Comparison of ENCODE assay signal across 10 cellular contexts in the genomic region with DNA sequence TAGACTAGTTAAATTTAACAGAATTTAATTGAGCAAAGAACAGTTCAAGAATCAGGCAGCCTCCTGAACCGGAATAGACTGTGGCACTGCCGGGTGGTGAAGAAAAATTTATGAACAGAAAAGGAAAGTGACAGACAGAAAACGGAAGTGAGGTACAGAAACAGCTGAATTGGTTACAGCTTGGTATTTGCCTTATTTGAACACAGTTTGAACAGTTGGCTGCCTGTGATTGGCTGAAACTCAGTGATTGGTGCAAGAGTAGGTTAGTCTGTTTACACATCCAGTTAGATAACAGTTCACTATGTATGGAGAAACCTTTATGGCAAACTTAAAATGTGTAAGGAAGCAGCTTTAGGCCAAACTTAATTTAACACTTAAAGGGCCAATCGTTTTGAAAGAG.
DNase-seq lines count a peak whose midpoint lies in the region; ATAC-seq and TF ChIP-seq lines count a peak whose summit lies in the region.
"Had no signal": no experiment of that assay in that cellular context is flagged by ENCODE, and none has a peak within 500 bp of the region (broad histone marks: within the 10 kb centered on the region; RNA-seq: fewer than 3 reads in every experiment).

No MANE protein-coding gene starts in this region.

- H3K4me1 Mint-ChIP-seq in osteocyte (ENCODE audit: unreplicated experiment), result no peaks in the 10 kb centered on the region

- DNase-seq in T-helper 22 cell (ENCODE audit: low read depth) (peak; percentile 3), myocyte (ENCODE audit: low read depth) (peak; percentile 47), SHP77 (lab: John Stamatoyannopoulos, UW) (no peak), esophagus squamous epithelium (lab: John Stamatoyannopoulos, UW) (no peak), osteocyte (ENCODE audit: extremely low spot score, unreplicated experiment) (no peak)
- DNase-seq: stimulated activated naive CD4-positive, alpha-beta T cell treated with Interleukin-2 at 50 U/mL for 16 hours had no signal

- no peak for TF ChIP-seq POLR2A in esophagus squamous epithelium (IDR thresholded peaks at IDR 0.05)

- 66 to 67% methylated on average over 4 of the region's 4 CpGs for WGBS in esophagus squamous epithelium, 2 donors

- TF ChIP-seq CTCF in esophagus squamous epithelium (IDR thresholded peaks at IDR 0.05) (no peak), osteocyte (IDR thresholded peaks at IDR 0.05) (no peak)

- no peaks in the 10 kb centered on the region for H3K9me3 Mint-ChIP-seq in osteocyte (ENCODE audit: unreplicated experiment)

- no peaks in the 10 kb centered on the region for H3K9me3 ChIP-seq in esophagus squamous epithelium

- no peak overlapping the region for H3K27ac Mint-ChIP-seq in osteocyte (ENCODE audit: unreplicated experiment)

- no peaks in the 10 kb centered on the region for H3K36me3 Mint-ChIP-seq in osteocyte (ENCODE audit: unreplicated experiment)

- H3K4me3 Mint-ChIP-seq in osteocyte (ENCODE audit: unreplicated experiment), result no peak overlapping the region

- H3K36me3 ChIP-seq in esophagus squamous epithelium, result no peaks in the 10 kb centered on the region

- ATAC-seq in GM18873 (IDR thresholded peaks at IDR 0.05; ENCODE audit: low FRiP score, unreplicated experiment) (peak; percentile 74), HG02763 (IDR thresholded peaks at IDR 0.05; ENCODE audit: unreplicated experiment) (peak; percentile 45), HG03097 (IDR thresholded peaks at IDR 0.05; ENCODE audit: low FRiP score, unreplicated experiment) (no peak)
- ATAC-seq: Panc1 had no signal

- no peaks in the 10 kb centered on the region for H3K27me3 Mint-ChIP-seq in osteocyte (ENCODE audit: unreplicated experiment)

- H3K27me3 ChIP-seq in esophagus squamous epithelium, result no peaks in the 10 kb centered on the region

- H3K4me3 ChIP-seq in esophagus squamous epithelium, result no peak overlapping the region

- H3K4me1 ChIP-seq in esophagus squamous epithelium, result no peaks in the 10 kb centered on the region

- intact Hi-C loops in esophagus squamous epithelium (cut with DNase I), result no loop called here

- H3K27ac ChIP-seq in esophagus squamous epithelium, result no peak overlapping the region

Comparison
In these comparisons a context has a peak if more than half of its experiments do, and no peak if none do; other contexts are left out.
1. DNase-seq: peak in T-helper 22 cell (single experiment) and myocyte (single experiment); none in SHP77 (0 of 2), esophagus squamous epithelium (single experiment) and osteocyte (single experiment).